In genomic region chr17:49260011-49260921, GRCh38 we compare ENCODE assay signal across 9 cellular contexts. TPM values are rescaled to one million over a fixed set of nuclear protein-coding genes. Genes with fewer than 3 reads are reported as not detected.
DNase-seq lines count a peak whose midpoint lies in the region; ATAC-seq and TF ChIP-seq lines count a peak whose summit lies in the region.
"Had no signal": no experiment of that assay in that cellular context is flagged by ENCODE, and none has a peak within 500 bp of the region (broad histone marks: within the 10 kb centered on the region; RNA-seq: fewer than 3 reads in every experiment).

No MANE protein-coding gene starts in this region.

- peaks cover 15% of the 10 kb centered on the region for H3K27me3 Mint-ChIP-seq in IgD-negative memory B cell

- no peaks in the 10 kb centered on the region for H4K20me1 ChIP-seq in DOHH2 (ENCODE audit: control insufficient read depth, insufficient read depth, low read depth, low read length)
- H4K20me1 ChIP-seq in mammary epithelial cell (ENCODE audit: insufficient read depth, low read length) = no peaks in the 10 kb centered on the region
- H4K20me1 ChIP-seq in smooth muscle cell (ENCODE audit: low read depth) = no peaks in the 10 kb centered on the region

- H3K36me3 Mint-ChIP-seq in IgD-negative memory B cell = no peaks in the 10 kb centered on the region

- no peaks in the 10 kb centered on the region for H3K36me3 ChIP-seq in DOHH2 (ENCODE audit: control insufficient read depth, low read length)
- H3K36me3 ChIP-seq in mammary epithelial cell (ENCODE audit: insufficient read depth, low read length) = no peaks in the 10 kb centered on the region
- H3K36me3 ChIP-seq in smooth muscle cell (ENCODE audit: low read depth) = no peaks in the 10 kb centered on the region

- H3K4me3 ChIP-seq in DOHH2 (ENCODE audit: low read length) = peak overlapping the region; percentile 60
- peak overlapping the region; percentile 33 to 58 (median 41) for H3K4me3 ChIP-seq in mammary epithelial cell (replicated peaks in 1 of 3; ENCODE audit: insufficient read depth in 1 of 3, low read depth in 2 of 3, low read length in 3 of 3)
- peak overlapping the region; percentile 58 for H3K4me3 ChIP-seq in smooth muscle cell

- H3F3A ChIP-seq in DOHH2 (ENCODE audit: control insufficient read depth, insufficient read depth) (no peaks in the 10 kb centered on the region), smooth muscle cell (ENCODE audit: low read depth) (peaks cover 10% of the 10 kb centered on the region)

- peak; percentile 71 for DNase-seq in mammary epithelial cell
- peak; percentile 78 for DNase-seq in iPS-NIHi7 (ENCODE audit: extremely low spot score)
- DNase-seq in smooth muscle cell (lab: John Stamatoyannopoulos, UW; ENCODE audit: unreplicated experiment) = peak; percentile 65
- DNase-seq in NCI-H1092 treated with DMSO at 0.1 percent for 48 hours (lab: John Stamatoyannopoulos, UW) = no peak

- TF ChIP-seq CTCF in DOHH2 (IDR thresholded peaks at IDR 0.05; ENCODE audit: low read depth, low read length, poor library complexity, severe bottlenecking) = no peak
- no peak for TF ChIP-seq CTCF in VCaP (conservative IDR thresholded peaks at IDR 0.05)
- TF ChIP-seq CTCF in mammary epithelial cell (conservative IDR thresholded peaks at IDR 0.05 in 1 of 2, IDR thresholded peaks at IDR 0.05 in 1 of 2; ENCODE audit: extremely low read depth in 1 of 2, insufficient read depth in 1 of 2, low read depth in 1 of 2, low read length in 2 of 2) = no peak
- TF ChIP-seq CTCF in smooth muscle cell (IDR thresholded peaks at IDR 0.05; ENCODE audit: borderline replicate concordance, insufficient read depth, poor library complexity, severe bottlenecking) = no peak

- CTCF ChIA-PET in mammary epithelial cell (lab: Charles Lee; ENCODE audit: low non-redundant PET) = interaction anchor here (0.6 kb wide), 1 partner anchor 30 kb away, joined by 3 read pairs; no protein-coding TSS in a partner anchor

- 8% methylated on average over 26 of the region's 82 CpGs for WGBS in mammary epithelial cell (ENCODE audit: low coverage, missing lambda C conversion rate)
- under 1% methylated on average over 42 of the region's 82 CpGs for WGBS in smooth muscle cell (ENCODE audit: low lambda C conversion rate)

- intact Hi-C loops in mammary epithelial cell (cut with micrococcal nuclease) = no loop called here

- H3K4me1 ChIP-seq in DOHH2 (ENCODE audit: control insufficient read depth, low read length) = peaks cover 12% of the 10 kb centered on the region
- H3K4me1 ChIP-seq in mammary epithelial cell (ENCODE audit: insufficient read depth, low read length) = peaks cover 12% of the 10 kb centered on the region
- H3K4me1 ChIP-seq in smooth muscle cell (ENCODE audit: low read depth) = no peaks in the 10 kb centered on the region

- H3K9me3 Mint-ChIP-seq in IgD-negative memory B cell = no peaks in the 10 kb centered on the region

- no TSS peak for BruUV-seq in mammary epithelial cell (replicated peaks; lab: Mats Ljungman, UMichigan)

- ATAC-seq in GM18870 (IDR thresholded peaks at IDR 0.05; ENCODE audit: unreplicated experiment) = no peak

- H3K4me3 Mint-ChIP-seq in IgD-negative memory B cell = peak overlapping the region; percentile 66 to 92 (median 86)

- H3K27ac ChIP-seq in DOHH2 (ENCODE audit: low read depth, low read length) (no peak overlapping the region), VCaP (peak overlapping the region; percentile 60; the same call in 1 of the 2 replicates), mammary epithelial cell (ENCODE audit: insufficient read depth, low read depth, low read length) (peak overlapping the region; percentile 9), smooth muscle cell (ENCODE audit: low read depth) (peak overlapping the region; percentile 98)

- H3K9ac ChIP-seq in mammary epithelial cell (ENCODE audit: insufficient read depth, low read length) = no peak overlapping the region
- peak overlapping the region; percentile 95 for H3K9ac ChIP-seq in smooth muscle cell (ENCODE audit: low read depth)

- dilution Hi-C loops in mammary epithelial cell (cut with HindIII; ENCODE audit: low sequenced_read_pairs) = no loop called here

- H2AFZ ChIP-seq in mammary epithelial cell (ENCODE audit: low read depth, low read length) = peak overlapping the region; percentile 92
- peak overlapping the region; percentile 71 for H2AFZ ChIP-seq in smooth muscle cell (ENCODE audit: low read depth)

- no peaks in the 10 kb centered on the region for H3K9me2 ChIP-seq in DOHH2 (replicated peaks; ENCODE audit: control insufficient read depth, low read length)

- peaks cover 15% of the 10 kb centered on the region for H3K27me3 ChIP-seq in DOHH2 (ENCODE audit: control insufficient read depth, low read length)
- H3K27me3 ChIP-seq in mammary epithelial cell (ENCODE audit: insufficient read depth, low read length) = no peaks in the 10 kb centered on the region
- H3K27me3 ChIP-seq in smooth muscle cell (ENCODE audit: low read depth) = no peaks in the 10 kb centered on the region

- H3K4me2 ChIP-seq in DOHH2 (ENCODE audit: low read length) (peak overlapping the region; percentile 80), mammary epithelial cell (ENCODE audit: insufficient read depth, low read depth, low read length) (peak overlapping the region; percentile 77), smooth muscle cell (peak overlapping the region; percentile 87)

- peak overlapping the region in 2 of 3 donors; percentile 28 to 78 for H3K27ac Mint-ChIP-seq in IgD-negative memory B cell

- no peaks in the 10 kb centered on the region for H3K9me3 ChIP-seq in DOHH2 (ENCODE audit: control insufficient read depth, insufficient read depth, low read length)
- no peaks in the 10 kb centered on the region for H3K9me3 ChIP-seq in mammary epithelial cell (replicated peaks; ENCODE audit: insufficient read depth, low read length)
- no peaks in the 10 kb centered on the region for H3K9me3 ChIP-seq in smooth muscle cell (replicated peaks; ENCODE audit: low read depth)

- in situ Hi-C loops in mammary epithelial cell (cut with MboI; ENCODE audit: low sequenced_read_pairs in 2 of 2) = no loop called here

- peaks cover 6 to 12% (median 9%) of the 10 kb centered on the region in 3 donors for H3K4me1 Mint-ChIP-seq in IgD-negative memory B cell

- H3K79me2 ChIP-seq in DOHH2 (ENCODE audit: control insufficient read depth, low read length) = no peaks in the 10 kb centered on the region
- H3K79me2 ChIP-seq in mammary epithelial cell (ENCODE audit: insufficient read depth, low read length) = no peaks in the 10 kb centered on the region
- H3K79me2 ChIP-seq in smooth muscle cell (ENCODE audit: low read depth) = no peaks in the 10 kb centered on the region

RNA-seq across cellular contexts. Expression of gene PHOSPHO1, which starts 29.7 kb away (rescaled TPM):
- polyA plus RNA-seq in IgD-negative memory B cell (1.0 TPM), mammary epithelial cell (0.09 TPM), smooth muscle cell (4.2 and 8.7 TPM in 2 replicates)
- total RNA-seq in mammary epithelial cell (under 1 TPM in 1 of 2 donors, not detected in 1; 0.56 TPM), smooth muscle cell (3.0 and 4.1 TPM in 2 replicates)
- not detected for polyA minus RNA-seq in mammary epithelial cell
- total RNA-seq: T-helper 2 cell treated with Interferon-gamma antibody and Interleukin-4, amounts not matched to agents 100 ng/mL and 5 ng/mL, for 36 hours had no signal

RNA-seq across cellular contexts. Expression of gene ABI3, which starts 49.8 kb away (rescaled TPM):
- 34.2 TPM for polyA plus RNA-seq in IgD-negative memory B cell
- total RNA-seq in mammary epithelial cell = not detected
- polyA plus RNA-seq in mammary epithelial cell = not detected
- polyA minus RNA-seq in mammary epithelial cell = not detected
- total RNA-seq in smooth muscle cell = 0.22 and 1.9 TPM in 2 replicates
- 0.67 and 1.7 TPM in 2 replicates for polyA plus RNA-seq in smooth muscle cell

RNA-seq across cellular contexts. Expression of gene GNGT2, which starts 49.9 kb away (rescaled TPM):
- polyA plus RNA-seq in IgD-negative memory B cell (10.3 TPM), mammary epithelial cell (not detected), smooth muscle cell (0.44 and 0.75 TPM in 2 replicates)
- total RNA-seq in mammary epithelial cell (not detected), smooth muscle cell (0.81 TPM in 1 of 2 replicates, not detected in the other)
- not detected for polyA minus RNA-seq in mammary epithelial cell

Comparison
In these comparisons a context has a peak if more than half of its experiments do, and no peak if none do; other contexts are left out.
1. RNA of gene ABI3, which starts 49.8 kb away (polyA plus RNA-seq): 34.2 TPM in IgD-negative memory B cell (single experiment); 0.67 to 1.7 TPM in smooth muscle cell and not detected in mammary epithelial cell (single experiment); every median in the first group is over 10 times any median in the second.
2. Peak in every context shown above with its lines, with median percentiles within 50 percentile points of each other: H3K4me2 ChIP-seq and H3K4me3 ChIP-seq.